In genomic region chr18:23498877-23499570, GRCh38 we compare ENCODE assay signal across 8 cellular contexts. TPM values are rescaled to one million over a fixed set of nuclear protein-coding genes. Genes with fewer than 3 reads are reported as not detected.
DNase-seq lines count a peak whose midpoint lies in the region; ATAC-seq lines count a peak whose summit lies in the region.

No MANE protein-coding gene starts in this region.

- H3K36me3 Mint-ChIP-seq in activated naive CD8-positive, alpha-beta T cell treated with anti-CD3 and anti-CD28 coated beads, Interleukin-2, amount 10 ng/mL, durations not matched to agents 7 days and 5 days: no peaks in the 10 kb centered on the region

- peak; percentile 39 for DNase-seq in COLO668 (lab: John Stamatoyannopoulos, UW; ENCODE audit: unreplicated experiment)
- DNase-seq in MV-4-11 (lab: John Stamatoyannopoulos, UW): peak; percentile 72
- peak; percentile 74 for DNase-seq in SKM-1 treated with dmso at 0.1 percent for 144 hours (lab: John Stamatoyannopoulos, UW; ENCODE audit: unreplicated experiment)
- peak; percentile 56 for DNase-seq in activated naive CD8-positive, alpha-beta T cell treated with anti-CD3 and anti-CD28 coated beads, Interleukin-2, amount 10 ng/mL, durations not matched to agents 7 days and 5 days
- peak; percentile 60 for DNase-seq in hepatic stellate cell (ENCODE audit: low spot score)
- DNase-seq in skeletal muscle cell (ENCODE audit: low read depth): peak; percentile 49

- no peaks in the 10 kb centered on the region for H3K27me3 Mint-ChIP-seq in activated naive CD8-positive, alpha-beta T cell treated with anti-CD3 and anti-CD28 coated beads, Interleukin-2, amount 10 ng/mL, durations not matched to agents 7 days and 5 days

- no peak overlapping the region for H3K27ac Mint-ChIP-seq in activated naive CD8-positive, alpha-beta T cell treated with anti-CD3 and anti-CD28 coated beads, Interleukin-2, amount 10 ng/mL, durations not matched to agents 7 days and 5 days

- ATAC-seq in GM21447 (IDR thresholded peaks at IDR 0.05; ENCODE audit: unreplicated experiment) (peak; percentile 29), HG02840 (IDR thresholded peaks at IDR 0.05; ENCODE audit: low FRiP score, unreplicated experiment) (no peak)
- ATAC-seq in activated naive CD8-positive, alpha-beta T cell treated with anti-CD3 and anti-CD28 coated beads, Interleukin-2, amount 10 ng/mL, durations not matched to agents 7 days and 5 days (ENCODE audit: low read depth): peak; percentile 51

- POLR2A ChIA-PET in activated naive CD8-positive, alpha-beta T cell treated with anti-CD3 and anti-CD28 coated beads, Interleukin-2, amount 10 ng/mL, durations not matched to agents 7 days and 5 days (lab: Charles Lee): interaction anchor here (1.0 to 1.9 kb wide), 2 partner anchors 11 to 87 kb away, joined by 3 to 9 read pairs; no protein-coding TSS in a partner anchor

- H3K9me3 Mint-ChIP-seq in activated naive CD8-positive, alpha-beta T cell treated with anti-CD3 and anti-CD28 coated beads, Interleukin-2, amount 10 ng/mL, durations not matched to agents 7 days and 5 days: no peaks in the 10 kb centered on the region

- H3K4me3 Mint-ChIP-seq in activated naive CD8-positive, alpha-beta T cell treated with anti-CD3 and anti-CD28 coated beads, Interleukin-2, amount 10 ng/mL, durations not matched to agents 7 days and 5 days: peak overlapping the region; percentile 18

- H3K4me3 ChIP-seq in skeletal muscle cell (ENCODE audit: low read depth, low read length): no peak overlapping the region

- H3K4me1 Mint-ChIP-seq in activated naive CD8-positive, alpha-beta T cell treated with anti-CD3 and anti-CD28 coated beads, Interleukin-2, amount 10 ng/mL, durations not matched to agents 7 days and 5 days: peaks cover 28% of the 10 kb centered on the region

RNA-seq across cellular contexts. Expression of gene RMC1, which starts 4.3 kb away (rescaled TPM):
- 10 to 100 TPM; 55.8 to 58.3 TPM for total RNA-seq in activated naive CD8-positive, alpha-beta T cell treated with anti-CD3 and anti-CD28 coated beads, Interleukin-2, amount 10 ng/mL, durations not matched to agents 7 days and 5 days

RNA-seq across cellular contexts. Expression of gene RIOK3, which starts 45.9 kb away (rescaled TPM):
- total RNA-seq in activated naive CD8-positive, alpha-beta T cell treated with anti-CD3 and anti-CD28 coated beads, Interleukin-2, amount 10 ng/mL, durations not matched to agents 7 days and 5 days: 10 to 100 TPM; 62.8 to 72.6 TPM
